In genomic region chr2:152950125-152950524, GRCh38 we compare ENCODE assay signal across 11 cellular contexts.
DNase-seq lines count a peak whose midpoint lies in the region; ATAC-seq and TF ChIP-seq lines count a peak whose summit lies in the region.
"Had no signal": no experiment of that assay in that cellular context is flagged by ENCODE, and none has a peak within 500 bp of the region (broad histone marks: within the 10 kb centered on the region; RNA-seq: fewer than 3 reads in every experiment).

No MANE protein-coding gene starts in this region.

- H4K8ac ChIP-seq in neuronal stem cell (ENCODE audit: low read depth, low read length), result no peak overlapping the region

- no peaks in the 10 kb centered on the region for H3K79me1 ChIP-seq in neuronal stem cell (ENCODE audit: low read depth, low read length)

- H3K27ac ChIP-seq in GM23338 (ENCODE audit: low read depth) (no peak overlapping the region), endodermal cell (ENCODE audit: low read depth, low read length) (no peak overlapping the region), neuronal stem cell (replicated peaks; ENCODE audit: low read length) (no peak overlapping the region)

- no peaks in the 10 kb centered on the region for H3F3A ChIP-seq in GM23338 (replicated peaks; ENCODE audit: low read depth)

- ATAC-seq in GM23338 (peak; percentile 38; the same call in 1 of the 3 replicates), HG03571 (IDR thresholded peaks at IDR 0.05; ENCODE audit: unreplicated experiment) (no peak), HG03159 (IDR thresholded peaks at IDR 0.05; ENCODE audit: unreplicated experiment) (no peak)

- no peak overlapping the region for H2BK15ac ChIP-seq in neuronal stem cell (ENCODE audit: low read length)

- TF ChIP-seq CTCF in GM23338 (conservative IDR thresholded peaks at IDR 0.05; ENCODE audit: low read depth in 2 of 2), result no peak
- no peak for TF ChIP-seq CTCF in endodermal cell (conservative IDR thresholded peaks at IDR 0.05)

- H4K20me1 ChIP-seq in GM23338 (replicated peaks; ENCODE audit: insufficient read depth), result no peaks in the 10 kb centered on the region

- H3K4ac ChIP-seq in neuronal stem cell (ENCODE audit: low read length), result no peak overlapping the region

- H3K36me3 ChIP-seq in GM23338 (ENCODE audit: insufficient read depth) (no peaks in the 10 kb centered on the region), endodermal cell (ENCODE audit: control insufficient read depth, insufficient read depth, low read length) (no peaks in the 10 kb centered on the region), neuronal stem cell (replicated peaks in 1 of 2; ENCODE audit: control insufficient read depth in 2 of 2, insufficient read depth in 2 of 2, low read length in 2 of 2) (no peaks in the 10 kb centered on the region)

- no peak overlapping the region for H3K14ac ChIP-seq in neuronal stem cell (ENCODE audit: low read length)

- H3K4me1 ChIP-seq in GM23338 (ENCODE audit: insufficient read depth) (no peaks in the 10 kb centered on the region), endodermal cell (ENCODE audit: control insufficient read depth, insufficient read depth, low read length) (no peaks in the 10 kb centered on the region), neuronal stem cell (ENCODE audit: control insufficient read depth in 2 of 2, insufficient read depth in 1 of 2, low read depth in 1 of 2, low read length in 2 of 2) (peaks cover 0 to 1% of the 10 kb centered on the region in 2 donors)

- no peak overlapping the region for H2BK12ac ChIP-seq in neuronal stem cell (ENCODE audit: low read length)

- H3K79me2 ChIP-seq in GM23338 (replicated peaks; ENCODE audit: insufficient read depth), result no peaks in the 10 kb centered on the region

- H3K4me2 ChIP-seq in GM23338 (no peak overlapping the region), neuronal stem cell (ENCODE audit: insufficient read depth, low read length, poor library complexity, severe bottlenecking) (no peak overlapping the region)

- no peak overlapping the region for H3K27ac Mint-ChIP-seq in GM23338
- H3K27ac Mint-ChIP-seq in endodermal cell, result no peak overlapping the region
- H3K27ac Mint-ChIP-seq: T-helper 1 cell treated with Interleukin-12 subunit alpha and Interleukin-12 subunit beta and Interleukin-4 antibody, amounts not matched to agents 30 μg/mL and 1 μg/mL, for 36 hours had no signal

- H2AK5ac ChIP-seq in neuronal stem cell (ENCODE audit: low read depth, low read length), result no peak overlapping the region

- DNase-seq in GM23338 (ENCODE audit: low spot score) (peak; percentile 62), OCI-M1 (lab: John Stamatoyannopoulos, UW) (peak; percentile 17), endodermal cell (peak; percentile 78), neuronal stem cell (ENCODE audit: low spot score) (peak; percentile 46), NCI-H1436 treated with DMSO at 0.1 percent for 48 hours (lab: John Stamatoyannopoulos, UW) (no peak)
- DNase-seq: activated effector memory CD4-positive, alpha-beta T cell treated with Interleukin-2 at 50 U/mL for 16 hours; IMR-90; NCI-H2081 treated with DMSO at 0.1 percent for 48 hours had no signal

- H3K9me2 ChIP-seq in GM23338 (ENCODE audit: insufficient read depth), result no peaks in the 10 kb centered on the region; the same call in 1 of the 2 replicates

- H3K9ac ChIP-seq in endodermal cell (ENCODE audit: extremely low read depth, low read length, poor library complexity, severe bottlenecking), result no peak overlapping the region
- H3K9ac ChIP-seq in neuronal stem cell (ENCODE audit: low read depth, low read length, poor library complexity), result no peak overlapping the region

- no peak overlapping the region for H2BK120ac ChIP-seq in neuronal stem cell (ENCODE audit: low read depth, low read length)

- H3K27me3 ChIP-seq in GM23338 (ENCODE audit: insufficient read depth), result no peaks in the 10 kb centered on the region
- H3K27me3 ChIP-seq in endodermal cell (ENCODE audit: control insufficient read depth, insufficient read depth, low read length, poor library complexity, severe bottlenecking), result no peaks in the 10 kb centered on the region
- H3K27me3 ChIP-seq in neuronal stem cell (ENCODE audit: control insufficient read depth in 3 of 3, insufficient read depth in 3 of 3, low read depth in 1 of 3, low read length in 3 of 3), result no peaks in the 10 kb centered on the region

- no peaks in the 10 kb centered on the region for H3K36me3 Mint-ChIP-seq in GM23338 (ENCODE audit: low read depth)
- no peaks in the 10 kb centered on the region for H3K36me3 Mint-ChIP-seq in endodermal cell (ENCODE audit: low read depth)

- H3K4me3 Mint-ChIP-seq in GM23338, result no peak overlapping the region
- H3K4me3 Mint-ChIP-seq in endodermal cell, result no peak overlapping the region
- H3K4me3 Mint-ChIP-seq: T-helper 1 cell treated with Interleukin-12 subunit alpha and Interleukin-12 subunit beta and Interleukin-4 antibody, amounts not matched to agents 30 μg/mL and 1 μg/mL, for 36 hours had no signal

- H3K9me3 Mint-ChIP-seq in GM23338 (no peaks in the 10 kb centered on the region), endodermal cell (no peaks in the 10 kb centered on the region)
- H3K9me3 Mint-ChIP-seq: T-helper 1 cell treated with Interleukin-12 subunit alpha and Interleukin-12 subunit beta and Interleukin-4 antibody, amounts not matched to agents 30 μg/mL and 1 μg/mL, for 36 hours had no signal

- H3K9me3 ChIP-seq in endodermal cell (ENCODE audit: control insufficient read depth, low read length) (no peaks in the 10 kb centered on the region), neuronal stem cell (replicated peaks in 1 of 2; ENCODE audit: control insufficient read depth in 2 of 2, insufficient read depth in 1 of 2, low read depth in 1 of 2, low read length in 2 of 2) (no peaks in the 10 kb centered on the region)

- no peak overlapping the region for H4K91ac ChIP-seq in neuronal stem cell (ENCODE audit: low read depth, low read length, poor library complexity)

- no peak overlapping the region for H2AFZ ChIP-seq in GM23338
- H2AFZ ChIP-seq in neuronal stem cell (ENCODE audit: low read length), result no peak overlapping the region

- H3K27me3 Mint-ChIP-seq in GM23338 (ENCODE audit: insufficient read depth, low read depth, poor library complexity) (peaks cover 1% of the 10 kb centered on the region), endodermal cell (ENCODE audit: insufficient read depth) (no peaks in the 10 kb centered on the region)

- no peak overlapping the region for H3K23ac ChIP-seq in neuronal stem cell (ENCODE audit: low read depth, low read length, poor library complexity)

- H3K4me3 ChIP-seq in GM23338, result no peak overlapping the region
- no peak overlapping the region for H3K4me3 ChIP-seq in endodermal cell (ENCODE audit: low read length)
- no peak overlapping the region for H3K4me3 ChIP-seq in neuronal stem cell (ENCODE audit: low read length in 2 of 2)

- H2BK5ac ChIP-seq in neuronal stem cell (ENCODE audit: low read length), result no peak overlapping the region

- 35 to 73% methylated on average over 2 of the region's 2 CpGs for whole genome bisulfite sequencing in endodermal cell (ENCODE audit: insufficient coverage in 1 of 2, insufficient read length in 1 of 2), 2 experiments
- WGBS in neuronal stem cell (ENCODE audit: extremely low coverage in 2 of 2, insufficient read length in 2 of 2, insufficient replicate concordance in 1 of 2), 2 donors, result no CpG with 5 or more reads among the region's 2 CpGs

- no peaks in the 10 kb centered on the region for H3K4me1 Mint-ChIP-seq in GM23338
- H3K4me1 Mint-ChIP-seq in endodermal cell, result no peaks in the 10 kb centered on the region

- no peak overlapping the region for H3K18ac ChIP-seq in neuronal stem cell (ENCODE audit: low read length)

TF ChIP-seq in GM23338, 12 proteins besides CTCF, POLR2A, EP300 and RAD21:
- TF ChIP-seq EZH2 (IDR thresholded peaks at IDR 0.05; ENCODE audit: low read depth, unreplicated experiment) (no peak), REST (IDR thresholded peaks at IDR 0.05; ENCODE audit: unreplicated experiment) (peak; percentile 89), ZNF114 (CRISPR knock-in tag; IDR thresholded peaks at IDR 0.05) (no peak)
